Comparison of ENCODE assay signal across 11 cellular contexts in the genomic region with DNA sequence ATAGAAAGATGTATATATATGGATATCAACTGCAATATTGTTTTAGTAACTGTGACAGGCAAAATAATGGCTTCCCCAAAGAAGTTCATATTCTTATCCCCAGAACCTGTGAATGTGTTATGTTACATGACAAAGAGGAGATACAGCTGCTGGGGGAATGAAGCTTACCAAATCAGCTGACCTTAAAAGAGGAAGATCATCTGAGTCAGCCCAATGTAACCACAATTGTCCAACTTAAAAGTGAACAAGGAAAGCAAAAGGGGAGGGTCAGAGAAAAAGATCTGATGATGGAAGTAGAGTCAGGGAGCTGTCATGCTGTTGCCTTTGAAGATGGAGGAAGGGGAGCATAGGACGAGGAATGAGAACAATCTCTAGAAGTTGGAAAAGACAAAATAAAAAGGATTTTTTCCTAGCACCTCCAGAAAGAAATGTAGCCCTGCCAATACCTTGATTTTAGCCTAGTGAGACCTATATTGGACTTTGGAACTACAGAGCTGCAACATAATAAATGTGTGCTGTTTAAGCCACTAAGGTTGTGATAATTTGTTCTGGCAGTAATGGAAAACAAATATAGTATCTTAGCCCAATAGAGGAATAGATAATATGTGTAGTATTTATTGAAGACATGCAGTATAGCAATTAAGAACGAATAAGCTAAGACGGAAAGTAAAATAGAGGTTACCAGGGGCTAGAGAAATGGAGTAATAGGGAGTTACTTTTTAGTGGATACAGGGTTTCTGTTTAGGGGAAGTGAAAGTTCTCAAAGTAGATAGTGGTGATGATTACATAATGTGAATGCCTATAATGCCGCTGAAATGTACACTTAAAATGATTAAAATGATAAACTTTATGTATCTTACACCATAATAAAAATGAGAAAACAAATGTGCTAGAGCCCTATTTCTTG.
DNase-seq lines count a peak whose midpoint lies in the region; ATAC-seq, FAIRE-seq and TF ChIP-seq lines count a peak whose summit lies in the region.
"Had no signal": no experiment of that assay in that cellular context is flagged by ENCODE, and none has a peak within 500 bp of the region (broad histone marks: within the 10 kb centered on the region; RNA-seq: fewer than 3 reads in every experiment).

No MANE protein-coding gene starts in this region.

- H3K36me3 Mint-ChIP-seq in naive thymus-derived CD4-positive, alpha-beta T cell: peaks cover 0 to 9% (median 0%) of the 10 kb centered on the region in 5 donors
- H3K36me3 Mint-ChIP-seq in activated T-cell treated with anti-CD3 and anti-CD28 coated beads, Interleukin-2, amount 50 U/mL, for 72 hours (ENCODE audit: insufficient read depth in 2 of 2): no peaks in the 10 kb centered on the region

- no peak overlapping the region for H3K27ac ChIP-seq in K562 (ENCODE audit: extremely low read depth, low read depth, low read length)
- no peak overlapping the region for H3K27ac ChIP-seq in naive thymus-derived CD4-positive, alpha-beta T cell (ENCODE audit: low read depth, low read length)
- H3K27ac ChIP-seq in colonic mucosa: no peak overlapping the region
- H3K27ac ChIP-seq: right lobe of liver had no signal

- peaks cover 0 to 10% (median 0%) of the 10 kb centered on the region in 7 donors for H3K4me1 Mint-ChIP-seq in naive thymus-derived CD4-positive, alpha-beta T cell
- H3K4me1 Mint-ChIP-seq in activated T-cell treated with anti-CD3 and anti-CD28 coated beads, Interleukin-2, amount 50 U/mL, for 72 hours (ENCODE audit: low read depth): no peaks in the 10 kb centered on the region

- H3K4me1 ChIP-seq in K562 (replicated peaks in 1 of 2; ENCODE audit: control insufficient read depth in 2 of 2, insufficient read depth in 2 of 2, low read length in 2 of 2) (peaks cover 4 to 28% of the 10 kb centered on the region in 2 experiments; a peak in 3 of 5 replicates), colonic mucosa (no peaks in the 10 kb centered on the region)
- no peaks in the 10 kb centered on the region for H3K4me1 ChIP-seq in naive thymus-derived CD4-positive, alpha-beta T cell (ENCODE audit: control insufficient read depth in 2 of 2, insufficient read depth in 2 of 2, low read length in 2 of 2)
- H3K4me1 ChIP-seq: right lobe of liver had no signal

- H3K27me3 Mint-ChIP-seq in naive thymus-derived CD4-positive, alpha-beta T cell: peaks cover 0 to 39% (median 14%) of the 10 kb centered on the region in 5 donors
- H3K27me3 Mint-ChIP-seq in activated T-cell treated with anti-CD3 and anti-CD28 coated beads, Interleukin-2, amount 50 U/mL, for 72 hours (ENCODE audit: low read depth): peaks cover 13% of the 10 kb centered on the region

- TF ChIP-seq CTCF in K562 (IDR thresholded peaks at IDR 0.05 in 2 of 3, conservative IDR thresholded peaks at IDR 0.05 in 1 of 3; ENCODE audit: insufficient read depth in 2 of 3, low read depth in 1 of 3, low read length in 3 of 3): no peak
- no peak for TF ChIP-seq CTCF in colonic mucosa (IDR thresholded peaks at IDR 0.05)

- BruUV-seq in K562 (replicated peaks; lab: Mats Ljungman, UMichigan): no TSS peak

- TF ChIP-seq RAD21 in K562 (CRISPR knock-in tag; conservative IDR thresholded peaks at IDR 0.05 in 1 of 2, IDR thresholded peaks at IDR 0.05 in 1 of 2): no peak

- ATAC-seq in GM19043 (IDR thresholded peaks at IDR 0.05; ENCODE audit: low read depth, unreplicated experiment) (peak; percentile 73), HG03520 (IDR thresholded peaks at IDR 0.05; ENCODE audit: unreplicated experiment) (peak; percentile 84), K562 (no peak), HG03439 (IDR thresholded peaks at IDR 0.05; ENCODE audit: unreplicated experiment) (no peak)
- ATAC-seq in naive thymus-derived CD4-positive, alpha-beta T cell: peak; percentile 76
- ATAC-seq in activated T-cell treated with anti-CD3 and anti-CD28 coated beads, Interleukin-2, amount 50 U/mL, for 72 hours (replicated peaks in 1 of 2): no peak

- H3K36me3 ChIP-seq in K562 (ENCODE audit: control insufficient read depth, insufficient read depth, low read length) (no peaks in the 10 kb centered on the region; the same call in 2 of the 3 replicates), colonic mucosa (no peaks in the 10 kb centered on the region)
- no peaks in the 10 kb centered on the region for H3K36me3 ChIP-seq in naive thymus-derived CD4-positive, alpha-beta T cell (ENCODE audit: control insufficient read depth in 2 of 3, insufficient read depth in 3 of 3, low read length in 3 of 3)
- H3K36me3 ChIP-seq: right lobe of liver had no signal

- no peaks in the 10 kb centered on the region for H4K20me1 ChIP-seq in K562 (replicated peaks; ENCODE audit: control insufficient read depth, insufficient read depth, low read length)

- no peak overlapping the region for H2AFZ ChIP-seq in K562 (ENCODE audit: low read depth, low read length)

- TF ChIP-seq EP300 in K562 (IDR thresholded peaks at IDR 0.05; ENCODE audit: low read length): no peak

- H3K9me3 ChIP-seq in K562 (replicated peaks; ENCODE audit: control insufficient read depth, insufficient read depth, low read depth, low read length): no peaks in the 10 kb centered on the region
- no peaks in the 10 kb centered on the region for H3K9me3 ChIP-seq in naive thymus-derived CD4-positive, alpha-beta T cell (ENCODE audit: control insufficient read depth in 2 of 3, low read length in 3 of 3)
- no peaks in the 10 kb centered on the region for H3K9me3 ChIP-seq in colonic mucosa
- H3K9me3 ChIP-seq: right lobe of liver had no signal

- WGBS in K562 (ENCODE audit: insufficient coverage, low coverage, missing lambda C conversion rate): 51% methylated on average over 4 of the region's 4 CpGs

- POLR2A ChIA-PET in K562 (lab: Yijun Ruan, JAX): interaction anchor here (0.6 to 1.8 kb wide), 7 partner anchors 11 to 28 kb away, joined by 3 to 6 read pairs (median 3); no protein-coding TSS in a partner anchor
- POLR2A ChIA-PET in naive thymus-derived CD4-positive, alpha-beta T cell (lab: Charles Lee): no interaction called here

- CTCF ChIA-PET in K562 (lab: Yijun Ruan, JAX; ENCODE audit: low intra/inter-chr PET ratio): no interaction called here
- CTCF ChIA-PET in naive thymus-derived CD4-positive, alpha-beta T cell (lab: Charles Lee): interaction anchor here (0.7 kb wide), 1 partner anchor 146 kb away, joined by 3 read pairs; no protein-coding TSS in a partner anchor

- no peak overlapping the region for H3K4me3 ChIP-seq in K562
- H3K4me3 ChIP-seq in naive thymus-derived CD4-positive, alpha-beta T cell (ENCODE audit: low read length): no peak overlapping the region
- H3K4me3 ChIP-seq in colonic mucosa: no peak overlapping the region
- H3K4me3 ChIP-seq: right lobe of liver had no signal

- H3K27me3 ChIP-seq in K562 (ENCODE audit: control insufficient read depth in 2 of 2, insufficient read depth in 2 of 2, low read length in 2 of 2): no peaks in the 10 kb centered on the region
- H3K27me3 ChIP-seq in naive thymus-derived CD4-positive, alpha-beta T cell (ENCODE audit: control insufficient read depth in 2 of 2, insufficient read depth in 2 of 2, low read length in 2 of 2): no peaks in the 10 kb centered on the region
- no peaks in the 10 kb centered on the region for H3K27me3 ChIP-seq in colonic mucosa
- H3K27me3 ChIP-seq: right lobe of liver had no signal

- H3K79me2 ChIP-seq in K562 (ENCODE audit: control insufficient read depth, insufficient read depth, low read length): no peaks in the 10 kb centered on the region

- H3K9me1 ChIP-seq in K562 (ENCODE audit: control insufficient read depth, insufficient read depth, low read length): no peaks in the 10 kb centered on the region

- no peak overlapping the region for H3K9ac ChIP-seq in K562 (ENCODE audit: insufficient read depth in 1 of 2, low read depth in 2 of 2, low read length in 2 of 2)
- H3K9ac ChIP-seq in colonic mucosa (ENCODE audit: low read depth in 2 of 2, low read length in 2 of 2): no peak overlapping the region

- TF ChIP-seq POLR2A in K562 (conservative IDR thresholded peaks at IDR 0.05): no peak

- H3K4me2 ChIP-seq in K562 (ENCODE audit: insufficient read depth, low read length): no peak overlapping the region

- no peak for FAIRE-seq in K562 (lab: Jason Lieb, UNC)

- H3K9me3 Mint-ChIP-seq in naive thymus-derived CD4-positive, alpha-beta T cell: peaks cover 0 to 9% (median 0%) of the 10 kb centered on the region in 11 donors
- H3K9me3 Mint-ChIP-seq in activated T-cell treated with anti-CD3 and anti-CD28 coated beads, Interleukin-2, amount 50 U/mL, for 72 hours: peaks cover 0 to 3% of the 10 kb centered on the region in 2 donors
- H3K9me3 Mint-ChIP-seq: activated T-helper 2 cell treated with anti-CD3 and anti-CD28 coated beads, Interferon-gamma antibody, Interleukin-2, Interleukin-4, amounts not matched to agents 10 μg/mL and 5 μg/mL and 100 μg/mL, durations not matched to agents 14 hours and 24 hours and 36 hours had no signal

- intact Hi-C loops in K562 (cut with micrococcal nuclease): no loop called here
- intact Hi-C loops in naive thymus-derived CD4-positive, alpha-beta T cell (cut with micrococcal nuclease): no loop called here
- intact Hi-C loops in colonic mucosa (cut with DNase I): no loop called here

- H3K4me3 Mint-ChIP-seq in naive thymus-derived CD4-positive, alpha-beta T cell: no peak overlapping the region
- H3K4me3 Mint-ChIP-seq in activated T-cell treated with anti-CD3 and anti-CD28 coated beads, Interleukin-2, amount 50 U/mL, for 72 hours: no peak overlapping the region

- in situ Hi-C loops in K562 (cut with MboI): no loop called here

- peak overlapping the region in 1 of 9 donors; percentile 1 for H3K27ac Mint-ChIP-seq in naive thymus-derived CD4-positive, alpha-beta T cell
- H3K27ac Mint-ChIP-seq in activated T-cell treated with anti-CD3 and anti-CD28 coated beads, Interleukin-2, amount 50 U/mL, for 72 hours: no peak overlapping the region
- H3K27ac Mint-ChIP-seq: activated T-helper 2 cell treated with anti-CD3 and anti-CD28 coated beads, Interferon-gamma antibody, Interleukin-2, Interleukin-4, amounts not matched to agents 10 μg/mL and 5 μg/mL and 100 μg/mL, durations not matched to agents 14 hours and 24 hours and 36 hours had no signal

- DNase-seq in K562 (ENCODE audit: extremely low read depth in 1 of 4, low spot score in 3 of 4) (peak in 1 of 4 experiments; percentile 41), anterior cingulate cortex (lab: John Stamatoyannopoulos, UW) (no peak), colonic mucosa (no peak)
- no peak for DNase-seq in naive thymus-derived CD4-positive, alpha-beta T cell
- no peak for DNase-seq in activated T-cell treated with anti-CD3 and anti-CD28 coated beads, Interleukin-2, amount 50 U/mL, for 72 hours
- DNase-seq: right lobe of liver, substantia nigra had no signal

TF ChIP-seq in K562, 482 proteins besides CTCF, POLR2A, EP300 and RAD21 (continues in another document):
- TF ChIP-seq JUND (IDR thresholded peaks at IDR 0.05; ENCODE audit: borderline replicate concordance, low read depth, low read length): peak; percentile 60; the same call in 1 of the 2 replicates
- peak; percentile 67; the same call in 2 of the 3 replicates for TF ChIP-seq JUND (tag; IDR thresholded peaks at IDR 0.05; ENCODE audit: borderline replicate concordance, low read depth, low read length)
- TF ChIP-seq MEIS2 (IDR thresholded peaks at IDR 0.05; ENCODE audit: partially characterized antibody): peak; percentile 13
- peak; percentile 26; the same call in 1 of the 2 replicates for TF ChIP-seq CBFA2T3 (IDR thresholded peaks at IDR 0.05)
- TF ChIP-seq TAF9B (IDR thresholded peaks at IDR 0.05; ENCODE audit: partially characterized antibody): peak; percentile 19
- TF ChIP-seq HDAC6 (IDR thresholded peaks at IDR 0.05; ENCODE audit: low read depth, low read length): no peak

Comparison
In these comparisons a context has a peak if more than half of its experiments do, and no peak if none do; other contexts are left out.
1. ATAC-seq: peak in GM19043 (single experiment), HG03520 (single experiment) and naive thymus-derived CD4-positive, alpha-beta T cell (single experiment); none in K562 (single experiment), HG03439 (single experiment) and activated T-cell treated with anti-CD3 and anti-CD28 coated beads, Interleukin-2, amount 50 U/mL, for 72 hours (0 of 2).